1 cellular context compared by ENCODE assay signal in genomic region chr1:2314297-2314802, GRCh38.
TF ChIP-seq lines count a peak whose summit lies in the region.

No MANE protein-coding gene starts in this region.

TF ChIP-seq in HEK293, 187 proteins besides CTCF, POLR2A, EP300 and RAD21 (continued from another document and continues in another):
- TF ChIP-seq, protein P1, sequence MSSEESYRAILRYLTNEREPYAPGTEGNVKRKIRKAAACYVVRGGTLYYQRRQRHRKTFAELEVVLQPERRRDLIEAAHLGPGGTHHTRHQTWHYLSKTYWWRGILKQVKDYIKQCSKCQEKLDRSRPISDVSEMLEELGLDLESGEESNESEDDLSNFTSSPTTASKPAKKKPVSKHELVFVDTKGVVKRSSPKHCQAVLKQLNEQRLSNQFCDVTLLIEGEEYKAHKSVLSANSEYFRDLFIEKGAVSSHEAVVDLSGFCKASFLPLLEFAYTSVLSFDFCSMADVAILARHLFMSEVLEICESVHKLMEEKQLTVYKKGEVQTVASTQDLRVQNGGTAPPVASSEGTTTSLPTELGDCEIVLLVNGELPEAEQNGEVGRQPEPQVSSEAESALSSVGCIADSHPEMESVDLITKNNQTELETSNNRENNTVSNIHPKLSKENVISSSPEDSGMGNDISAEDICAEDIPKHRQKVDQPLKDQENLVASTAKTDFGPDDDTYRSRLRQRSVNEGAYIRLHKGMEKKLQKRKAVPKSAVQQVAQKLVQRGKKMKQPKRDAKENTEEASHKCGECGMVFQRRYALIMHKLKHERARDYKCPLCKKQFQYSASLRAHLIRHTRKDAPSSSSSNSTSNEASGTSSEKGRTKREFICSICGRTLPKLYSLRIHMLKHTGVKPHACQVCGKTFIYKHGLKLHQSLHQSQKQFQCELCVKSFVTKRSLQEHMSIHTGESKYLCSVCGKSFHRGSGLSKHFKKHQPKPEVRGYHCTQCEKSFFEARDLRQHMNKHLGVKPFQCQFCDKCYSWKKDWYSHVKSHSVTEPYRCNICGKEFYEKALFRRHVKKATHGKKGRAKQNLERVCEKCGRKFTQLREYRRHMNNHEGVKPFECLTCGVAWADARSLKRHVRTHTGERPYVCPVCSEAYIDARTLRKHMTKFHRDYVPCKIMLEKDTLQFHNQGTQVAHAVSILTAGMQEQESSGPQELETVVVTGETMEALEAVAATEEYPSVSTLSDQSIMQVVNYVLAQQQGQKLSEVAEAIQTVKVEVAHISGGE (tag by site-specific recombination; conservative IDR thresholded peaks at IDR 0.05; ENCODE audit: low read depth), result peak; percentile 41
- TF ChIP-seq ZBTB20 (tag by site-specific recombination; IDR thresholded peaks at IDR 0.05), result peak; percentile 65
- no peak for TF ChIP-seq ZNF239 (tag by site-specific recombination; IDR thresholded peaks at IDR 0.05)
- TF ChIP-seq TRIM28 (IDR thresholded peaks at IDR 0.05; ENCODE audit: borderline replicate concordance, low read length), result no peak
- no peak for TF ChIP-seq ZNF701 (tag by site-specific recombination; IDR thresholded peaks at IDR 0.05)
- TF ChIP-seq ZNF19 (tag by site-specific recombination; IDR thresholded peaks at IDR 0.05; ENCODE audit: low read depth), result no peak
- no peak for TF ChIP-seq ZNF112 (tag by site-specific recombination; IDR thresholded peaks at IDR 0.05)
- peak; percentile 49; the same call in 1 of the 2 replicates for TF ChIP-seq KLF8 (tag by site-specific recombination; IDR thresholded peaks at IDR 0.05)
- peak; percentile 86; the same call in 1 of the 2 replicates for TF ChIP-seq BCL11B (tag by site-specific recombination; IDR thresholded peaks at IDR 0.05; ENCODE audit: low read depth)
- TF ChIP-seq ZNF626 (tag by site-specific recombination; IDR thresholded peaks at IDR 0.05), result no peak
- TF ChIP-seq SP3 (tag by site-specific recombination; IDR thresholded peaks at IDR 0.05), result no peak
- no peak for TF ChIP-seq ZBTB21 (tag by site-specific recombination; IDR thresholded peaks at IDR 0.05)
- peak; percentile 40 for TF ChIP-seq ZIC2 (tag by site-specific recombination; IDR thresholded peaks at IDR 0.05)
- peak; percentile 68 for TF ChIP-seq GLIS2 (tag by site-specific recombination; IDR thresholded peaks at IDR 0.05)
- TF ChIP-seq IKZF3 (tag by site-specific recombination; IDR thresholded peaks at IDR 0.05), result peak; percentile 82
- TF ChIP-seq, protein P2, sequence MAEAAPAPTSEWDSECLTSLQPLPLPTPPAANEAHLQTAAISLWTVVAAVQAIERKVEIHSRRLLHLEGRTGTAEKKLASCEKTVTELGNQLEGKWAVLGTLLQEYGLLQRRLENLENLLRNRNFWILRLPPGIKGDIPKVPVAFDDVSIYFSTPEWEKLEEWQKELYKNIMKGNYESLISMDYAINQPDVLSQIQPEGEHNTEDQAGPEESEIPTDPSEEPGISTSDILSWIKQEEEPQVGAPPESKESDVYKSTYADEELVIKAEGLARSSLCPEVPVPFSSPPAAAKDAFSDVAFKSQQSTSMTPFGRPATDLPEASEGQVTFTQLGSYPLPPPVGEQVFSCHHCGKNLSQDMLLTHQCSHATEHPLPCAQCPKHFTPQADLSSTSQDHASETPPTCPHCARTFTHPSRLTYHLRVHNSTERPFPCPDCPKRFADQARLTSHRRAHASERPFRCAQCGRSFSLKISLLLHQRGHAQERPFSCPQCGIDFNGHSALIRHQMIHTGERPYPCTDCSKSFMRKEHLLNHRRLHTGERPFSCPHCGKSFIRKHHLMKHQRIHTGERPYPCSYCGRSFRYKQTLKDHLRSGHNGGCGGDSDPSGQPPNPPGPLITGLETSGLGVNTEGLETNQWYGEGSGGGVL (tag by site-specific recombination; IDR thresholded peaks at IDR 0.05), result peak; percentile 86
- TF ChIP-seq, protein P3, sequence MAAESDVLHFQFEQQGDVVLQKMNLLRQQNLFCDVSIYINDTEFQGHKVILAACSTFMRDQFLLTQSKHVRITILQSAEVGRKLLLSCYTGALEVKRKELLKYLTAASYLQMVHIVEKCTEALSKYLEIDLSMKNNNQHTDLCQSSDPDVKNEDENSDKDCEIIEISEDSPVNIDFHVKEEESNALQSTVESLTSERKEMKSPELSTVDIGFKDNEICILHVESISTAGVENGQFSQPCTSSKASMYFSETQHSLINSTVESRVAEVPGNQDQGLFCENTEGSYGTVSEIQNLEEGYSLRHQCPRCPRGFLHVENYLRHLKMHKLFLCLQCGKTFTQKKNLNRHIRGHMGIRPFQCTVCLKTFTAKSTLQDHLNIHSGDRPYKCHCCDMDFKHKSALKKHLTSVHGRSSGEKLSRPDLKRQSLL (tag by site-specific recombination; IDR thresholded peaks at IDR 0.05), result peak; percentile 75
- no peak for TF ChIP-seq ZNF549 (tag by site-specific recombination; IDR thresholded peaks at IDR 0.05)
- no peak for TF ChIP-seq ZNF23 (tag by site-specific recombination; IDR thresholded peaks at IDR 0.05; ENCODE audit: borderline replicate concordance)
- TF ChIP-seq ZNF169 (tag by site-specific recombination; IDR thresholded peaks at IDR 0.05), result no peak
- peak; percentile 73; the same call in 1 of the 2 replicates for TF ChIP-seq KLF10 (tag by site-specific recombination; IDR thresholded peaks at IDR 0.05)
- peak; percentile 71 for TF ChIP-seq GLIS1 (tag by site-specific recombination; IDR thresholded peaks at IDR 0.05)
- peak; percentile 27; the same call in 1 of the 2 replicates for TF ChIP-seq KLF1 (tag by site-specific recombination; IDR thresholded peaks at IDR 0.05)
- no peak for TF ChIP-seq ZNF341 (tag by site-specific recombination; IDR thresholded peaks at IDR 0.05; ENCODE audit: low read depth)
- TF ChIP-seq ZNF302 (tag by site-specific recombination; IDR thresholded peaks at IDR 0.05; ENCODE audit: low read depth), result no peak
- TF ChIP-seq ZNF560 (tag by site-specific recombination; IDR thresholded peaks at IDR 0.05; ENCODE audit: borderline replicate concordance), result no peak
- no peak for TF ChIP-seq ZNF155 (tag by site-specific recombination; IDR thresholded peaks at IDR 0.05)
- TF ChIP-seq ZNF121 (tag by site-specific recombination; IDR thresholded peaks at IDR 0.05), result no peak
- TF ChIP-seq ZNF561 (tag by site-specific recombination; IDR thresholded peaks at IDR 0.05; ENCODE audit: borderline replicate concordance), result peak; percentile 55; the same call in 1 of the 2 replicates
- no peak; the same call in 1 of the 2 replicates for TF ChIP-seq ZNF777 (tag by site-specific recombination; IDR thresholded peaks at IDR 0.05; ENCODE audit: borderline replicate concordance)
- TF ChIP-seq, protein P4, sequence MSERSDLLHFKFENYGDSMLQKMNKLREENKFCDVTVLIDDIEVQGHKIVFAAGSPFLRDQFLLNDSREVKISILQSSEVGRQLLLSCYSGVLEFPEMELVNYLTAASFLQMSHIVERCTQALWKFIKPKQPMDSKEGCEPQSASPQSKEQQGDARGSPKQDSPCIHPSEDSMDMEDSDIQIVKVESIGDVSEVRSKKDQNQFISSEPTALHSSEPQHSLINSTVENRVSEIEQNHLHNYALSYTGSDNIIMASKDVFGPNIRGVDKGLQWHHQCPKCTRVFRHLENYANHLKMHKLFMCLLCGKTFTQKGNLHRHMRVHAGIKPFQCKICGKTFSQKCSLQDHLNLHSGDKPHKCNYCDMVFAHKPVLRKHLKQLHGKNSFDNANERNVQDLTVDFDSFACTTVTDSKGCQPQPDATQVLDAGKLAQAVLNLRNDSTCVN (tag by site-specific recombination; optimal IDR thresholded peaks at IDR 0.05), result peak; percentile 49
- no peak for TF ChIP-seq ZNF248 (tag by site-specific recombination; IDR thresholded peaks at IDR 0.05)
- 0 out of 2 replicates have a peak, but pooled peaks have one; percentile 29 for TF ChIP-seq ZNF76 (tag by site-specific recombination; IDR thresholded peaks at IDR 0.05; ENCODE audit: borderline replicate concordance, low read depth)
- TF ChIP-seq, protein P5, sequence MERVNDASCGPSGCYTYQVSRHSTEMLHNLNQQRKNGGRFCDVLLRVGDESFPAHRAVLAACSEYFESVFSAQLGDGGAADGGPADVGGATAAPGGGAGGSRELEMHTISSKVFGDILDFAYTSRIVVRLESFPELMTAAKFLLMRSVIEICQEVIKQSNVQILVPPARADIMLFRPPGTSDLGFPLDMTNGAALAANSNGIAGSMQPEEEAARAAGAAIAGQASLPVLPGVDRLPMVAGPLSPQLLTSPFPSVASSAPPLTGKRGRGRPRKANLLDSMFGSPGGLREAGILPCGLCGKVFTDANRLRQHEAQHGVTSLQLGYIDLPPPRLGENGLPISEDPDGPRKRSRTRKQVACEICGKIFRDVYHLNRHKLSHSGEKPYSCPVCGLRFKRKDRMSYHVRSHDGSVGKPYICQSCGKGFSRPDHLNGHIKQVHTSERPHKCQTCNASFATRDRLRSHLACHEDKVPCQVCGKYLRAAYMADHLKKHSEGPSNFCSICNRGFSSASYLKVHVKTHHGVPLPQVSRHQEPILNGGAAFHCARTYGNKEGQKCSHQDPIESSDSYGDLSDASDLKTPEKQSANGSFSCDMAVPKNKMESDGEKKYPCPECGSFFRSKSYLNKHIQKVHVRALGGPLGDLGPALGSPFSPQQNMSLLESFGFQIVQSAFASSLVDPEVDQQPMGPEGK (tag by site-specific recombination; IDR thresholded peaks at IDR 0.05), result peak; percentile 80
- 0 out of 2 replicates have a peak, but pooled peaks have one; percentile 17 for TF ChIP-seq ZNF585B (tag by site-specific recombination; IDR thresholded peaks at IDR 0.05)
- no peak for TF ChIP-seq ZBTB7A (tag by site-specific recombination; IDR thresholded peaks at IDR 0.05; ENCODE audit: low read depth)
- peak; percentile 57; the same call in 1 of the 2 replicates for TF ChIP-seq ZNF660 (tag by site-specific recombination; IDR thresholded peaks at IDR 0.05)
- TF ChIP-seq ZBTB8A (tag by site-specific recombination; IDR thresholded peaks at IDR 0.05), result peak; percentile 42
- TF ChIP-seq ZNF600 (tag by site-specific recombination; IDR thresholded peaks at IDR 0.05), result peak; percentile 72
- TF ChIP-seq, protein P6, sequence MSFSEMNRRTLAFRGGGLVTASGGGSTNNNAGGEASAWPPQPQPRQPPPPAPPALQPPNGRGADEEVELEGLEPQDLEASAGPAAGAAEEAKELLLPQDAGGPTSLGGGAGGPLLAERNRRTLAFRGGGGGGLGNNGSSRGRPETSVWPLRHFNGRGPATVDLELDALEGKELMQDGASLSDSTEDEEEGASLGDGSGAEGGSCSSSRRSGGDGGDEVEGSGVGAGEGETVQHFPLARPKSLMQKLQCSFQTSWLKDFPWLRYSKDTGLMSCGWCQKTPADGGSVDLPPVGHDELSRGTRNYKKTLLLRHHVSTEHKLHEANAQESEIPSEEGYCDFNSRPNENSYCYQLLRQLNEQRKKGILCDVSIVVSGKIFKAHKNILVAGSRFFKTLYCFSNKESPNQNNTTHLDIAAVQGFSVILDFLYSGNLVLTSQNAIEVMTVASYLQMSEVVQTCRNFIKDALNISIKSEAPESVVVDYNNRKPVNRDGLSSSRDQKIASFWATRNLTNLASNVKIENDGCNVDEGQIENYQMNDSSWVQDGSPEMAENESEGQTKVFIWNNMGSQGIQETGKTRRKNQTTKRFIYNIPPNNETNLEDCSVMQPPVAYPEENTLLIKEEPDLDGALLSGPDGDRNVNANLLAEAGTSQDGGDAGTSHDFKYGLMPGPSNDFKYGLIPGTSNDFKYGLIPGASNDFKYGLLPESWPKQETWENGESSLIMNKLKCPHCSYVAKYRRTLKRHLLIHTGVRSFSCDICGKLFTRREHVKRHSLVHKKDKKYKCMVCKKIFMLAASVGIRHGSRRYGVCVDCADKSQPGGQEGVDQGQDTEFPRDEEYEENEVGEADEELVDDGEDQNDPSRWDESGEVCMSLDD (tag by site-specific recombination; IDR thresholded peaks at IDR 0.05), result peak; percentile 70
- TF ChIP-seq, protein P7, sequence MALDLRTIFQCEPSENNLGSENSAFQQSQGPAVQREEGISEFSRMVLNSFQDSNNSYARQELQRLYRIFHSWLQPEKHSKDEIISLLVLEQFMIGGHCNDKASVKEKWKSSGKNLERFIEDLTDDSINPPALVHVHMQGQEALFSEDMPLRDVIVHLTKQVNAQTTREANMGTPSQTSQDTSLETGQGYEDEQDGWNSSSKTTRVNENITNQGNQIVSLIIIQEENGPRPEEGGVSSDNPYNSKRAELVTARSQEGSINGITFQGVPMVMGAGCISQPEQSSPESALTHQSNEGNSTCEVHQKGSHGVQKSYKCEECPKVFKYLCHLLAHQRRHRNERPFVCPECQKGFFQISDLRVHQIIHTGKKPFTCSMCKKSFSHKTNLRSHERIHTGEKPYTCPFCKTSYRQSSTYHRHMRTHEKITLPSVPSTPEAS (tag by site-specific recombination; IDR thresholded peaks at IDR 0.05), result no peak
- TF ChIP-seq, protein P8, sequence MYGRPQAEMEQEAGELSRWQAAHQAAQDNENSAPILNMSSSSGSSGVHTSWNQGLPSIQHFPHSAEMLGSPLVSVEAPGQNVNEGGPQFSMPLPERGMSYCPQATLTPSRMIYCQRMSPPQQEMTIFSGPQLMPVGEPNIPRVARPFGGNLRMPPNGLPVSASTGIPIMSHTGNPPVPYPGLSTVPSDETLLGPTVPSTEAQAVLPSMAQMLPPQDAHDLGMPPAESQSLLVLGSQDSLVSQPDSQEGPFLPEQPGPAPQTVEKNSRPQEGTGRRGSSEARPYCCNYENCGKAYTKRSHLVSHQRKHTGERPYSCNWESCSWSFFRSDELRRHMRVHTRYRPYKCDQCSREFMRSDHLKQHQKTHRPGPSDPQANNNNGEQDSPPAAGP (tag by site-specific recombination; IDR thresholded peaks at IDR 0.05), result 0 out of 2 replicates have a peak, but pooled peaks have one; percentile 41
- TF ChIP-seq, protein P9, sequence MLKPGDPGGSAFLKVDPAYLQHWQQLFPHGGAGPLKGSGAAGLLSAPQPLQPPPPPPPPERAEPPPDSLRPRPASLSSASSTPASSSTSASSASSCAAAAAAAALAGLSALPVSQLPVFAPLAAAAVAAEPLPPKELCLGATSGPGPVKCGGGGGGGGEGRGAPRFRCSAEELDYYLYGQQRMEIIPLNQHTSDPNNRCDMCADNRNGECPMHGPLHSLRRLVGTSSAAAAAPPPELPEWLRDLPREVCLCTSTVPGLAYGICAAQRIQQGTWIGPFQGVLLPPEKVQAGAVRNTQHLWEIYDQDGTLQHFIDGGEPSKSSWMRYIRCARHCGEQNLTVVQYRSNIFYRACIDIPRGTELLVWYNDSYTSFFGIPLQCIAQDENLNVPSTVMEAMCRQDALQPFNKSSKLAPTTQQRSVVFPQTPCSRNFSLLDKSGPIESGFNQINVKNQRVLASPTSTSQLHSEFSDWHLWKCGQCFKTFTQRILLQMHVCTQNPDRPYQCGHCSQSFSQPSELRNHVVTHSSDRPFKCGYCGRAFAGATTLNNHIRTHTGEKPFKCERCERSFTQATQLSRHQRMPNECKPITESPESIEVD (tag by site-specific recombination; IDR thresholded peaks at IDR 0.05), result no peak
- no peak for TF ChIP-seq ZNF521 (tag by site-specific recombination; IDR thresholded peaks at IDR 0.05)
- TF ChIP-seq ZNF423 (tag by site-specific recombination; IDR thresholded peaks at IDR 0.05), result 0 out of 2 replicates have a peak, but pooled peaks have one; percentile 18
